ENCODE assay signal across 24 cellular contexts in genomic region chr18:22921762-22922161, GRCh38. TPM values are rescaled to one million over a fixed set of nuclear protein-coding genes. Genes with fewer than 3 reads are reported as not detected.
DNase-seq lines count a peak whose midpoint lies in the region; ATAC-seq and TF ChIP-seq lines count a peak whose summit lies in the region.
"Had no signal": no experiment of that assay in that cellular context is flagged by ENCODE, and none has a peak within 500 bp of the region (broad histone marks: within the 10 kb centered on the region; RNA-seq: fewer than 3 reads in every experiment).

No MANE protein-coding gene starts in this region.

- no peak for ATAC-seq in GM21529 (IDR thresholded peaks at IDR 0.05; ENCODE audit: unreplicated experiment)
- ATAC-seq: left colon; natural killer cell treated with Interleukin-12 subunit alpha and Interleukin-12 subunit beta and Interleukin-15 and Interleukin-18, amount 100 ng/mL, for 72 hours; stimulated activated memory B cell treated with anti-CD40 and anti-IgM and Interleukin-4, amounts not matched to agents 10 μg/mL and 1 μg/mL and 100 μg/mL, for 72 hours had no signal

- CTCF ChIA-PET in HEK293T (lab: Yijun Ruan, JAX) = no interaction called here

- in situ Hi-C loops in astrocyte of the spinal cord (cut with HindIII; ENCODE audit: low sequenced_read_pairs) = no loop called here

- no peak for TF ChIP-seq CTCF in astrocyte of the spinal cord (IDR thresholded peaks at IDR 0.05; ENCODE audit: low read depth, low read length)

- POLR2A ChIA-PET in HEK293T (lab: Yijun Ruan, JAX) = interaction anchor here (3.1 to 4.0 kb wide), 2 partner anchors 11 to 12 kb away, joined by 10 to 26 read pairs; partner anchors contain the start of gene RBBP8

- DNase-seq in HEK293T (ENCODE audit: extremely low spot score) (no peak), NCI-H1105 (lab: John Stamatoyannopoulos, UW) (peak; percentile 79), NCI-H345 treated with DMSO at 0.1 percent for 48 hours (lab: John Stamatoyannopoulos, UW; ENCODE audit: unreplicated experiment) (peak; percentile 10), astrocyte of the spinal cord (ENCODE audit: low read depth, low spot score) (peak; percentile 2), cerebellum (ENCODE audit: low spot score) (no peak)
- DNase-seq in stimulated activated CD4-positive, alpha-beta T cell treated with anti-CD3 and anti-CD28 coated beads, Interleukin-2, amount 100 ng/mL, for 48 hours = no peak
- DNase-seq: activated CD4-positive, alpha-beta T cell treated with anti-CD3 and anti-CD28 coated beads for 48 hours; CD8-positive, alpha-beta memory T cell; effector memory CD4-positive, alpha-beta T cell; GF-D8; GM23248; left colon; NCI-H1417 treated with DMSO at 0.1 percent for 48 hours; NCI-H2227 treated with DMSO at 0.1 percent for 48 hours; NCI-H82; RPMI8226; T-helper 9 cell; transverse colon had no signal

- H3K4me3 ChIP-seq in astrocyte of the spinal cord (ENCODE audit: low read depth, low read length) = no peak overlapping the region
- H3K4me3 ChIP-seq: cardiac muscle cell, coronary artery, GM23248, SJCRH30, transverse colon had no signal

TF ChIP-seq in HEK293T, 16 proteins besides CTCF, POLR2A, EP300 and RAD21:
- TF ChIP-seq BHLHE40 (IDR thresholded peaks at IDR 0.05; ENCODE audit: borderline replicate concordance) (no peak), PKNOX1 (IDR thresholded peaks at IDR 0.05) (0 out of 2 replicates have a peak, but pooled peaks have one; percentile 36)

RNA-seq across cellular contexts. Expression of gene RBBP8, which starts 11.4 kb away (rescaled TPM):
- total RNA-seq in cerebellum = 19.3 TPM

Comparison
In these comparisons a context has a peak if more than half of its experiments do, and no peak if none do; other contexts are left out.
1. DNase-seq: peak in NCI-H1105 (single experiment), NCI-H345 treated with DMSO at 0.1 percent for 48 hours (single experiment) and astrocyte of the spinal cord (single experiment); none in HEK293T (single experiment), stimulated activated CD4-positive, alpha-beta T cell treated with anti-CD3 and anti-CD28 coated beads, Interleukin-2, amount 100 ng/mL, for 48 hours (0 of 2) and cerebellum (single experiment).